Comparison of ENCODE assay signal across 1 cellular context in the genomic region with DNA sequence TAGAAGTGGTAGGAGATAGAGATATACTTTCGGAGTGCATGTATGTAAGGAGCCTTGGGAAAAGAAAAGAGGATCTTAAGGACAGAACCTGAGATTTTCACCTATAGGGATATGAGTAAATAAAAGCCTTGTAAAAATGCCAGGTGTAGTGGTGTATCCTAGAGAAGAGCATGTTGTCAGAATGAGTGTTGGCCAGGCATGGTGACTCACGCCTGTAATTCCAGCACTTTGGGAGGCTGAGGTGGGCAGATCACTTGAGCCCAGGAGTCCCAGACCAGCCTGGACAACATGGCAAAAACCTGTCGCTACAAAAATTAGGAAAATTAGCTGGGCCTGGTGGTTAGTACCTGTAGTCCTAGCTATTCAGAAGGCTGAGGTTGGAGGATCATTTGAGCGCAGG.
TF ChIP-seq lines count a peak whose summit lies in the region.

No MANE protein-coding gene starts in this region.

TF ChIP-seq in K562, 482 proteins besides CTCF, POLR2A, EP300 and RAD21 (continued from another document):
- TF ChIP-seq, protein P1, sequence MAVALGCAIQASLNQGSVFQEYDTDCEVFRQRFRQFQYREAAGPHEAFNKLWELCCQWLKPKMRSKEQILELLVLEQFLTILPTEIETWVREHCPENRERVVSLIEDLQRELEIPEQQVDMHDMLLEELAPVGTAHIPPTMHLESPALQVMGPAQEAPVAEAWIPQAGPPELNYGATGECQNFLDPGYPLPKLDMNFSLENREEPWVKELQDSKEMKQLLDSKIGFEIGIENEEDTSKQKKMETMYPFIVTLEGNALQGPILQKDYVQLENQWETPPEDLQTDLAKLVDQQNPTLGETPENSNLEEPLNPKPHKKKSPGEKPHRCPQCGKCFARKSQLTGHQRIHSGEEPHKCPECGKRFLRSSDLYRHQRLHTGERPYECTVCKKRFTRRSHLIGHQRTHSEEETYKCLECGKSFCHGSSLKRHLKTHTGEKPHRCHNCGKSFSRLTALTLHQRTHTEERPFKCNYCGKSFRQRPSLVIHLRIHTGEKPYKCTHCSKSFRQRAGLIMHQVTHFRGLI (CRISPR knock-in tag; IDR thresholded peaks at IDR 0.05): no peak
- TF ChIP-seq TEAD4 (IDR thresholded peaks at IDR 0.05; ENCODE audit: low read length) (no peak), TEAD4 (CRISPR knock-in tag; IDR thresholded peaks at IDR 0.05; ENCODE audit: borderline replicate concordance) (no peak), ZNF239 (CRISPR knock-in tag; IDR thresholded peaks at IDR 0.05) (no peak), ZNF121 (CRISPR knock-in tag; conservative IDR thresholded peaks at IDR 0.05) (no peak), ZSCAN29 (IDR thresholded peaks at IDR 0.05) (no peak), ZNF184 (CRISPR knock-in tag; IDR thresholded peaks at IDR 0.05) (no peak), ZNF354B (CRISPR knock-in tag; IDR thresholded peaks at IDR 0.05) (no peak)
